ENCODE assay signal across 22 cellular contexts in genomic region chr10:88522715-88523114, GRCh38.
A peak's percentile ranks its signal among the peaks of the same experiment; 100 is the strongest.
DNase-seq lines count a peak whose midpoint lies in the region; ATAC-seq and TF ChIP-seq lines count a peak whose summit lies in the region.
"Had no signal": no experiment of that assay in that cellular context is flagged by ENCODE, and none has a peak within 500 bp of the region (broad histone marks: within the 10 kb centered on the region; RNA-seq: fewer than 3 reads in every experiment).

No MANE protein-coding gene starts in this region.

- H3K9me3 ChIP-seq in heart right ventricle (no peaks in the 10 kb centered on the region), uterus (no peaks in the 10 kb centered on the region)
- H3K9me3 ChIP-seq: A549, Peyer's patch had no signal

- H3K27me3 ChIP-seq in heart right ventricle, result no peaks in the 10 kb centered on the region
- no peaks in the 10 kb centered on the region for H3K27me3 ChIP-seq in uterus
- H3K27me3 ChIP-seq: Peyer's patch had no signal

- no peaks in the 10 kb centered on the region for H3K4me1 Mint-ChIP-seq in activated naive CD4-positive, alpha-beta T cell treated with anti-CD3 and anti-CD28 coated beads for 36 hours (ENCODE audit: low read depth)
- H3K4me1 Mint-ChIP-seq: CD8-positive, alpha-beta memory T cell had no signal

- peaks cover 4% of the 10 kb centered on the region for H3K27me3 Mint-ChIP-seq in activated naive CD4-positive, alpha-beta T cell treated with anti-CD3 and anti-CD28 coated beads for 36 hours (ENCODE audit: low read depth)

- peaks cover 0 to 23% (median 0%) of the 10 kb centered on the region in 9 donors for H3K4me1 ChIP-seq in heart right ventricle
- H3K4me1 ChIP-seq in uterus, result peaks cover 0 to 5% of the 10 kb centered on the region in 2 donors
- H3K4me1 ChIP-seq: Peyer's patch had no signal

- ATAC-seq in Right ventricle myocardium superior (ENCODE audit: poor library complexity), result peak; percentile 38
- no peak for ATAC-seq in heart right ventricle
- ATAC-seq: A549, HepG2 had no signal

- H3K36me3 Mint-ChIP-seq in activated naive CD4-positive, alpha-beta T cell treated with anti-CD3 and anti-CD28 coated beads for 36 hours (ENCODE audit: low read depth), result no peaks in the 10 kb centered on the region
- H3K36me3 Mint-ChIP-seq: CD8-positive, alpha-beta memory T cell had no signal

- H3K27ac Mint-ChIP-seq in activated naive CD4-positive, alpha-beta T cell treated with anti-CD3 and anti-CD28 coated beads for 36 hours, result no peak overlapping the region
- H3K27ac Mint-ChIP-seq: CD8-positive, alpha-beta memory T cell; HFFc6 had no signal

- DNase-seq in Right ventricle myocardium superior (no peak), heart right ventricle (no peak), NCI-H69 (lab: John Stamatoyannopoulos, UW) (peak; percentile 28), fibroblast of pulmonary artery (ENCODE audit: low read depth) (peak; percentile 63), uterus (no peak), ACHN (no peak)
- DNase-seq in activated naive CD4-positive, alpha-beta T cell treated with anti-CD3 and anti-CD28 coated beads for 36 hours, result no peak
- DNase-seq: C1 segment of cervical spinal cord; CD8-positive, alpha-beta memory T cell; DMS79; H7; HFFc6; KG1; NCI-H1417; NCI-H2029; NCI-H2171 treated with DMSO at 0.1 percent for 48 hours; NCI-H446; NCI-H526 treated with DMSO at 0.1 percent for 48 hours; NK-92 treated with Interleukin-12 subunit alpha and Interleukin-12 subunit beta, amount 100 ng/mL, for 24 hours; Peyer's patch had no signal

- in situ Hi-C loops in ACHN (cut with HindIII; ENCODE audit: low pct_ligation_motif_present, low pct_unique_long_range_greater_than_20kb, low sequenced_read_pairs), result no loop called here

- no peak overlapping the region for H3K4me3 ChIP-seq in heart right ventricle
- no peak overlapping the region for H3K4me3 ChIP-seq in fibroblast of pulmonary artery (replicated peaks; ENCODE audit: low read depth, low read length)
- H3K4me3 ChIP-seq in uterus, result no peak overlapping the region
- H3K4me3 ChIP-seq: A549, Peyer's patch had no signal

- H3K27ac ChIP-seq in heart right ventricle (no peak overlapping the region), uterus (peak overlapping the region; percentile 13 to 23)
- H3K27ac ChIP-seq: A549, Peyer's patch had no signal

- H3K4me3 Mint-ChIP-seq in activated naive CD4-positive, alpha-beta T cell treated with anti-CD3 and anti-CD28 coated beads for 36 hours, result no peak overlapping the region
- H3K4me3 Mint-ChIP-seq: CD8-positive, alpha-beta memory T cell; HFFc6 had no signal

- no peaks in the 10 kb centered on the region for H3K9me3 Mint-ChIP-seq in activated naive CD4-positive, alpha-beta T cell treated with anti-CD3 and anti-CD28 coated beads for 36 hours
- H3K9me3 Mint-ChIP-seq: CD8-positive, alpha-beta memory T cell; HFFc6 had no signal

- H3K36me3 ChIP-seq in heart right ventricle, result no peaks in the 10 kb centered on the region
- no peaks in the 10 kb centered on the region for H3K36me3 ChIP-seq in uterus
- H3K36me3 ChIP-seq: Peyer's patch had no signal

- no peak for TF ChIP-seq CTCF in heart right ventricle (IDR thresholded peaks at IDR 0.05)
- no peak for TF ChIP-seq CTCF in fibroblast of pulmonary artery (IDR thresholded peaks at IDR 0.05; ENCODE audit: low read length, missing control alignments)
- TF ChIP-seq CTCF in uterus (IDR thresholded peaks at IDR 0.05), result no peak

- TF ChIP-seq POLR2A in uterus (IDR thresholded peaks at IDR 0.05), result no peak

- intact Hi-C loops in Right ventricle myocardium superior (cut with DNase I), result no loop called here
- intact Hi-C loops in heart right ventricle (cut with DNase I), result no loop called here
- intact Hi-C loops in uterus (cut with DNase I; ENCODE audit: low total_unique reads), result no loop called here
- intact Hi-C loops in activated naive CD4-positive, alpha-beta T cell treated with anti-CD3 and anti-CD28 coated beads for 36 hours (cut with micrococcal nuclease), result no loop called here

- WGBS in heart right ventricle, 2 donors, result 27 to 31% methylated on average over 1 of the region's 1 CpG

- CTCF ChIA-PET in activated naive CD4-positive, alpha-beta T cell treated with anti-CD3 and anti-CD28 coated beads for 36 hours (lab: Charles Lee), result no interaction called here

Comparison
In these comparisons a context has a peak if more than half of its experiments do, and no peak if none do; other contexts are left out.
1. DNase-seq: peak in NCI-H69 (single experiment) and fibroblast of pulmonary artery (single experiment); none in Right ventricle myocardium superior (single experiment), heart right ventricle (0 of 2), uterus (0 of 2), activated naive CD4-positive, alpha-beta T cell treated with anti-CD3 and anti-CD28 coated beads for 36 hours (single experiment) and ACHN (single experiment).
2. H3K27ac ChIP-seq: peak in uterus (2 of 2); none in heart right ventricle (0 of 10).